10 cellular contexts compared by ENCODE assay signal in the genomic region with DNA sequence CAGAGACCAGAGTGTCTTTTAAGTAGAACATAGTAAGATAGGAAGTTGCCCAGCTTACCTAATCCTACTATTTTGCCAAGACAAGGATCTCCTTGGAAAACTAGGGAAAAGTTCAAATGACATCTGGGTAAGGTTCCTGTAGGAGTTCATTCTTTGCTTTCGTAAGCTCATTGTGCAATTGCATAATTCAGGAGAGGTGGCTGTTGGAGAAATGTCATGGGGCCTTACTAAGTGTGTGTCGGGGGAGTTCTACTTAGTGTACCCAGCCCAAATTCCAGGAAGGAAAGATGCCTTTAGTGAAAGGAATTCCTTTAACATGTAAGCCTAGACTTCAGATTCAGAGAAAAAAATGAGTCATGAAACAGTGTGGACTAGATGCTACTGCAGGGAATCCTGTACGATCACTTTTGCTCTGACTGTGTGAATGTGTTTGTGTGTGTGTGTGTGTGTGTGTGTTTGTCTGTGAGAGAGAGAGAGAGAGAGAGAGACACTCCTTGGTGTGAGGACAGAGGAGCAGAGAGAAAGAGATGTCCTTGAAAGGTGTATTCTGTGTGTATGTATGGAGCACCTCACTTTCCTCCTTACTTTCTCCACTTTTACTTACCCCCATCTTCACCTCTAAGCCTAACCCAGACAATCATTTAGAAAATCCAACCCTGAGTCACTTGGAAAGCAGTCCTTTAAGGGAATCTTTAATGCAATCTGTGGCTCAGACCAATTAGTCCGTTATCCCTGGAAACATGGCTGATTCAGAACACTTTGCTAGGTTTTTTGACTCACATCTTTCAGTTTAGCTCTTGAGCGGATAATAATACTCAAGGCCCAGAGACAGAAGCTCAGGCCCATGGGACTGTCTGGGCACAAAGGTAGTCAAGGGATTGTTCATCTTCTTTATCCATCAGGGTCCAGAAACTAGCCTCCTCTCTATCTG.
DNase-seq lines count a peak whose midpoint lies in the region; ATAC-seq and TF ChIP-seq lines count a peak whose summit lies in the region.
"Had no signal": no experiment of that assay in that cellular context is flagged by ENCODE, and none has a peak within 500 bp of the region (broad histone marks: within the 10 kb centered on the region; RNA-seq: fewer than 3 reads in every experiment).

No MANE protein-coding gene starts in this region.

- peak; percentile 22 to 58 for ATAC-seq in activated T-cell treated with anti-CD3 and anti-CD28 coated beads, Interleukin-2, amount 50 U/mL, for 72 hours (replicated peaks in 1 of 2)
- ATAC-seq in upper lobe of left lung (ENCODE audit: low FRiP score in 2 of 2): peak; percentile 69 to 90

- 56 to 58% methylated on average over 3 to 5 of the region's 5 CpGs for WGBS in upper lobe of left lung, 2 donors

- no peak overlapping the region for H3K4me3 ChIP-seq in upper lobe of left lung

- H3K27ac ChIP-seq in upper lobe of left lung: peak overlapping the region in 1 of 4 donors; percentile 46

- no peaks in the 10 kb centered on the region for H3K27me3 ChIP-seq in upper lobe of left lung

- peaks cover 34% of the 10 kb centered on the region for H3K27me3 Mint-ChIP-seq in activated T-cell treated with anti-CD3 and anti-CD28 coated beads, Interleukin-2, amount 50 U/mL, for 72 hours (ENCODE audit: low read depth)
- H3K27me3 Mint-ChIP-seq in activated T-helper 2 cell treated with anti-CD3 and anti-CD28 coated beads, Interferon-gamma antibody, Interleukin-2, Interleukin-4, amounts not matched to agents 10 μg/mL and 5 μg/mL and 100 μg/mL, durations not matched to agents 14 hours and 24 hours and 36 hours (ENCODE audit: low read depth): no peaks in the 10 kb centered on the region

- intact Hi-C loops in activated T-helper 2 cell treated with anti-CD3 and anti-CD28 coated beads, Interferon-gamma antibody, Interleukin-2, Interleukin-4, amounts not matched to agents 10 μg/mL and 5 μg/mL and 100 μg/mL, durations not matched to agents 14 hours and 24 hours and 36 hours (cut with micrococcal nuclease): loop anchor here (10.0 kb wide), 1 partner anchor 467 kb away; the partner anchor contains the start of gene AMMECR1

- H3K27ac Mint-ChIP-seq in activated T-cell treated with anti-CD3 and anti-CD28 coated beads, Interleukin-2, amount 50 U/mL, for 72 hours: peak overlapping the region; percentile 15
- H3K27ac Mint-ChIP-seq in activated T-helper 2 cell treated with anti-CD3 and anti-CD28 coated beads, Interferon-gamma antibody, Interleukin-2, Interleukin-4, amounts not matched to agents 10 μg/mL and 5 μg/mL and 100 μg/mL, durations not matched to agents 14 hours and 24 hours and 36 hours: peak overlapping the region; percentile 85

- peak overlapping the region in 1 of 2 donors; percentile 25 for H3K4me3 Mint-ChIP-seq in activated T-cell treated with anti-CD3 and anti-CD28 coated beads, Interleukin-2, amount 50 U/mL, for 72 hours
- no peak overlapping the region for H3K4me3 Mint-ChIP-seq in activated T-helper 2 cell treated with anti-CD3 and anti-CD28 coated beads, Interferon-gamma antibody, Interleukin-2, Interleukin-4, amounts not matched to agents 10 μg/mL and 5 μg/mL and 100 μg/mL, durations not matched to agents 14 hours and 24 hours and 36 hours (ENCODE audit: low read depth)
- H3K4me3 Mint-ChIP-seq: CD14-positive monocyte had no signal

- H3K36me3 ChIP-seq in upper lobe of left lung: no peaks in the 10 kb centered on the region

- H3K36me3 Mint-ChIP-seq in activated T-cell treated with anti-CD3 and anti-CD28 coated beads, Interleukin-2, amount 50 U/mL, for 72 hours (ENCODE audit: insufficient read depth in 2 of 2): no peaks in the 10 kb centered on the region
- no peaks in the 10 kb centered on the region for H3K36me3 Mint-ChIP-seq in activated T-helper 2 cell treated with anti-CD3 and anti-CD28 coated beads, Interferon-gamma antibody, Interleukin-2, Interleukin-4, amounts not matched to agents 10 μg/mL and 5 μg/mL and 100 μg/mL, durations not matched to agents 14 hours and 24 hours and 36 hours (ENCODE audit: low read depth)
- H3K36me3 Mint-ChIP-seq: CD14-positive monocyte had no signal

- H3K9me3 ChIP-seq in upper lobe of left lung: no peaks in the 10 kb centered on the region

- H3K4me1 ChIP-seq in upper lobe of left lung: peaks cover 0 to 8% (median 3%) of the 10 kb centered on the region in 4 donors

- TF ChIP-seq EP300 in upper lobe of left lung (IDR thresholded peaks at IDR 0.05): peak in 1 of 4 donors; percentile 86

- no peak for TF ChIP-seq CTCF in upper lobe of left lung (IDR thresholded peaks at IDR 0.05)

- TF ChIP-seq POLR2A in upper lobe of left lung (IDR thresholded peaks at IDR 0.05): no peak

- DNase-seq in activated T-cell treated with anti-CD3 and anti-CD28 coated beads, Interleukin-2, amount 50 U/mL, for 72 hours: no peak
- DNase-seq in activated T-cell treated with anti-CD3 and anti-CD28 coated beads, Interleukin-2, amount 50 U/mL, for 48 hours: no peak
- DNase-seq in activated T-helper 2 cell treated with anti-CD3 and anti-CD28 coated beads, Interferon-gamma antibody, Interleukin-2, Interleukin-4, amounts not matched to agents 10 μg/mL and 5 μg/mL and 100 μg/mL, durations not matched to agents 14 hours and 24 hours and 36 hours (ENCODE audit: low spot score): no peak
- peak; percentile 66 for DNase-seq in iris pigment epithelial cell (ENCODE audit: low read depth)
- peak in 1 of 2 donors; percentile 30 for DNase-seq in upper lobe of left lung
- DNase-seq in SHP77 treated with DMSO at 0.1 percent for 48 hours (lab: John Stamatoyannopoulos, UW): no peak
- no peak for DNase-seq in DMS53 treated with DMSO at 0.1 percent for 48 hours (lab: John Stamatoyannopoulos, UW; ENCODE audit: unreplicated experiment)
- DNase-seq in stimulated activated CD4-positive, alpha-beta T cell treated with anti-CD3 and anti-CD28 coated beads, Interleukin-2, amount 100 ng/mL, for 48 hours: no peak
- DNase-seq: central memory CD4-positive, alpha-beta T cell had no signal

- no peaks in the 10 kb centered on the region for H3K9me3 Mint-ChIP-seq in activated T-cell treated with anti-CD3 and anti-CD28 coated beads, Interleukin-2, amount 50 U/mL, for 72 hours
- no peaks in the 10 kb centered on the region for H3K9me3 Mint-ChIP-seq in activated T-helper 2 cell treated with anti-CD3 and anti-CD28 coated beads, Interferon-gamma antibody, Interleukin-2, Interleukin-4, amounts not matched to agents 10 μg/mL and 5 μg/mL and 100 μg/mL, durations not matched to agents 14 hours and 24 hours and 36 hours

- peaks cover 12% of the 10 kb centered on the region for H3K4me1 Mint-ChIP-seq in activated T-cell treated with anti-CD3 and anti-CD28 coated beads, Interleukin-2, amount 50 U/mL, for 72 hours (ENCODE audit: low read depth)
- H3K4me1 Mint-ChIP-seq in activated T-helper 2 cell treated with anti-CD3 and anti-CD28 coated beads, Interferon-gamma antibody, Interleukin-2, Interleukin-4, amounts not matched to agents 10 μg/mL and 5 μg/mL and 100 μg/mL, durations not matched to agents 14 hours and 24 hours and 36 hours (ENCODE audit: low read depth): peaks cover 41% of the 10 kb centered on the region
